ENCODE assay signal across 1 cellular context in genomic region chr1:119736649-119737039, GRCh38.
TF ChIP-seq lines count a peak whose summit lies in the region.

No MANE protein-coding gene starts in this region.

TF ChIP-seq in K562, 482 proteins besides CTCF, POLR2A, EP300 and RAD21:
- TF ChIP-seq NR2C2 (CRISPR knock-in tag; IDR thresholded peaks at IDR 0.05), result no peak
- TF ChIP-seq NR2C2 (tag; IDR thresholded peaks at IDR 0.05), result peak; percentile 41; the same call in 1 of the 2 replicates
- peak; percentile 92 for TF ChIP-seq CBX1 (IDR thresholded peaks at IDR 0.05; ENCODE audit: low read depth)
- no peak for TF ChIP-seq DNMT1 (IDR thresholded peaks at IDR 0.05)
- TF ChIP-seq ARID4B (CRISPR knock-in tag; IDR thresholded peaks at IDR 0.05), result 0 out of 2 replicates have a peak, but pooled peaks have one; percentile 40
- TF ChIP-seq ZSCAN32 (CRISPR knock-in tag; IDR thresholded peaks at IDR 0.05), result no peak
- 0 out of 2 replicates have a peak, but pooled peaks have one; percentile 37 for TF ChIP-seq FOXP4 (CRISPR knock-in tag; IDR thresholded peaks at IDR 0.05; ENCODE audit: borderline replicate concordance)
- TF ChIP-seq SREBF2 (CRISPR knock-in tag; IDR thresholded peaks at IDR 0.05), result no peak
- TF ChIP-seq AFF1 (IDR thresholded peaks at IDR 0.05; ENCODE audit: low read depth in 1 of 2, partially characterized antibody in 2 of 2), result no peak
- TF ChIP-seq ZNF253 (CRISPR knock-in tag; conservative IDR thresholded peaks at IDR 0.05), result no peak
- TF ChIP-seq RCOR1 (IDR thresholded peaks at IDR 0.05; ENCODE audit: borderline replicate concordance in 1 of 2, low read depth in 2 of 2, low read length in 2 of 2), result peak; percentile 46 to 85; a peak in 3 of 4 replicates
- no peak for TF ChIP-seq MYBL2 (IDR thresholded peaks at IDR 0.05; ENCODE audit: low read depth)
- TF ChIP-seq MYBL2 (CRISPR knock-in tag; IDR thresholded peaks at IDR 0.05; ENCODE audit: borderline replicate concordance), result no peak
- no peak for TF ChIP-seq ARID2 (IDR thresholded peaks at IDR 0.05)
- peak; percentile 73; the same call in 1 of the 2 replicates for TF ChIP-seq SMARCA5 (IDR thresholded peaks at IDR 0.05)
- TF ChIP-seq HNRNPL (IDR thresholded peaks at IDR 0.05; ENCODE audit: low read depth, low read length), result 0 out of 2 replicates have a peak, but pooled peaks have one; percentile 1
- TF ChIP-seq KDM1A (IDR thresholded peaks at IDR 0.05), result peak; percentile 4 to 7; a peak in 3 of 4 replicates
- TF ChIP-seq, protein P1, sequence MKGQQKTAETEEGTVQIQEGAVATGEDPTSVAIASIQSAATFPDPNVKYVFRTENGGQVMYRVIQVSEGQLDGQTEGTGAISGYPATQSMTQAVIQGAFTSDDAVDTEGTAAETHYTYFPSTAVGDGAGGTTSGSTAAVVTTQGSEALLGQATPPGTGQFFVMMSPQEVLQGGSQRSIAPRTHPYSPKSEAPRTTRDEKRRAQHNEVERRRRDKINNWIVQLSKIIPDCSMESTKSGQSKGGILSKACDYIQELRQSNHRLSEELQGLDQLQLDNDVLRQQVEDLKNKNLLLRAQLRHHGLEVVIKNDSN (CRISPR knock-in tag; IDR thresholded peaks at IDR 0.05), result no peak
- no peak for TF ChIP-seq MTA3 (IDR thresholded peaks at IDR 0.05; ENCODE audit: borderline replicate concordance)
- peak; percentile 95 for TF ChIP-seq RBM25 (IDR thresholded peaks at IDR 0.05; ENCODE audit: low read depth, low read length, severe bottlenecking)
- peak; percentile 28; the same call in 1 of the 2 replicates for TF ChIP-seq ESRRA (IDR thresholded peaks at IDR 0.05; ENCODE audit: borderline replicate concordance, low read depth)
- peak; percentile 93 for TF ChIP-seq CHD4 (IDR thresholded peaks at IDR 0.05; ENCODE audit: insufficient read depth, insufficient replicate concordance, low read depth, low read length, poor library complexity, severe bottlenecking)
- TF ChIP-seq ADNP (tag; IDR thresholded peaks at IDR 0.05), result peak; percentile 97
- TF ChIP-seq NCOA4 (IDR thresholded peaks at IDR 0.05; ENCODE audit: partially characterized antibody), result no peak
- TF ChIP-seq ZNF707 (CRISPR knock-in tag; conservative IDR thresholded peaks at IDR 0.05), result no peak
- peak; percentile 87 for TF ChIP-seq BCOR (IDR thresholded peaks at IDR 0.05)
- TF ChIP-seq ZNF140 (CRISPR knock-in tag; IDR thresholded peaks at IDR 0.05), result no peak
- no peak for TF ChIP-seq PURB (CRISPR knock-in tag; IDR thresholded peaks at IDR 0.05; ENCODE audit: low read depth)
